In the genomic region with DNA sequence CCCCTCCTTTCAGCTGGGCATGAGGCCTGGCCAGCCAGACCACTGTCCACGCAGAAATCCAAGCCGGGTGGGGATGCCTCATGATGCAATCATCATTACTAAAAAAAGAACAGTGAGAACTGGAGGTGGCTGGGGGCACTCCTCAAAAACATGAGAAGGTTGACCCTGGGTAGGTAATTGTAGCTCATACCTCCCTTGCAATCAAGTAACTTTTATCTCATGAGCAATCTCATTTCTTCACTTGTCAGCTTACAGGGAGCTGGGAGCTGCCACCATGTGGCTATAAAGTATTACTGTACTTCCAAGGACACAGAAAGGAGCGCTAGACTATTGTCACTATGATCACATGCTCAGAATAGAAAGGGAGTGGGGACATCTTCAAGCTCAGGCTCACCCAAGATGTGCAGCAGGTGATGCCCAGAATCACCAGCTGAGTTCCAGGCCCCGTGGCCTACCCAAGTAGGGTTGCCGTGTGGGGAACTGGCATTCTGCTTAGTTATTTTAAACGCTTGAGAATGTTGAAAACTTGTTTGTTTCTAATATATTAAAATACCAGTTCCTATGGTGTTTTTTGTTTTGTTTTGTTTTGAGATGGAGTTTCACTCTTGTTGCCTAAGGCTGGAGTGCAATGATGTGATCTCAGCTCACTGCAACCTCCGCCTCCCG, we compare ENCODE assay signal across 8 cellular contexts. TPM values are rescaled to one million over a fixed set of nuclear protein-coding genes. Genes with fewer than 3 reads are reported as not detected.
A peak's percentile ranks its signal among the peaks of the same experiment; 100 is the strongest.
DNase-seq lines count a peak whose midpoint lies in the region; ATAC-seq, FAIRE-seq and TF ChIP-seq lines count a peak whose summit lies in the region.

No MANE protein-coding gene starts in this region.

- H3K9me3 ChIP-seq in adipocyte (ENCODE audit: control insufficient read depth, low read length) (no peaks in the 10 kb centered on the region), neural cell (ENCODE audit: low read length) (no peaks in the 10 kb centered on the region), sigmoid colon (no peaks in the 10 kb centered on the region)

- H4K20me1 ChIP-seq in neural cell (ENCODE audit: insufficient read depth), result no peaks in the 10 kb centered on the region

- no peaks in the 10 kb centered on the region for H3K27me3 ChIP-seq in adipocyte (replicated peaks; ENCODE audit: control insufficient read depth, insufficient read depth, low read length)
- no peaks in the 10 kb centered on the region for H3K27me3 ChIP-seq in neural cell (ENCODE audit: insufficient read depth, low read depth, low read length)
- H3K27me3 ChIP-seq in sigmoid colon, result no peaks in the 10 kb centered on the region

- H3K79me2 ChIP-seq in neural cell (replicated peaks; ENCODE audit: insufficient read depth, low read length), result no peaks in the 10 kb centered on the region

- TF ChIP-seq EP300 in neural cell (conservative IDR thresholded peaks at IDR 0.05; ENCODE audit: poor library complexity, severe bottlenecking), result no peak
- no peak for TF ChIP-seq EP300 in sigmoid colon (IDR thresholded peaks at IDR 0.05)

- intact Hi-C loops in sigmoid colon (cut with DNase I), result no loop called here

- DNase-seq in GM12865 (ENCODE audit: low read depth), result peak; percentile 16
- peak; percentile 21 for DNase-seq in NCI-H1436 (lab: John Stamatoyannopoulos, UW)
- DNase-seq in adipocyte (ENCODE audit: low read depth), result peak; percentile 21
- no peak for DNase-seq in T-helper 1 cell
- no peak for DNase-seq in GM12892 (ENCODE audit: insufficient read length)
- DNase-seq in sigmoid colon, result no peak

- 45 to 79% methylated on average over 8 of the region's 8 CpGs for WGBS in sigmoid colon, 2 donors

- ATAC-seq in GM18870 (IDR thresholded peaks at IDR 0.05; ENCODE audit: unreplicated experiment), result no peak

- H3K27ac ChIP-seq in neural cell (ENCODE audit: low read length) (no peak overlapping the region), sigmoid colon (no peak overlapping the region)

- no peak for TF ChIP-seq POLR2A in GM12892 (IDR thresholded peaks at IDR 0.05; ENCODE audit: low read depth, low read length)
- TF ChIP-seq POLR2A in sigmoid colon (IDR thresholded peaks at IDR 0.05), result no peak

- no peaks in the 10 kb centered on the region for H3F3A ChIP-seq in neural cell (ENCODE audit: insufficient read depth, low read length, poor library complexity, severe bottlenecking)

- H3K36me3 ChIP-seq in adipocyte (ENCODE audit: control insufficient read depth, insufficient read depth, low read length, severe bottlenecking) (no peaks in the 10 kb centered on the region), neural cell (ENCODE audit: insufficient read depth, low read length) (no peaks in the 10 kb centered on the region), sigmoid colon (peaks cover 0 to 9% (median 0%) of the 10 kb centered on the region in 4 donors)

- TF ChIP-seq RAD21 in neural cell (conservative IDR thresholded peaks at IDR 0.05), result peak; percentile 52

- H3K9ac ChIP-seq in adipocyte (ENCODE audit: low read length) (no peak overlapping the region), neural cell (ENCODE audit: low read length) (no peak overlapping the region)

- H3K9me2 ChIP-seq in neural cell (ENCODE audit: insufficient read depth, low read length), result no peaks in the 10 kb centered on the region

- H3K4me2 ChIP-seq in neural cell (ENCODE audit: low read length), result no peak overlapping the region

- no peak overlapping the region for H2AFZ ChIP-seq in neural cell (ENCODE audit: low read depth, low read length)

- FAIRE-seq in GM12892 (lab: Jason Lieb, UNC), result no peak

- no peak overlapping the region for H3K4me3 ChIP-seq in GM12865 (ENCODE audit: low read depth, low read length)
- no peak overlapping the region for H3K4me3 ChIP-seq in adipocyte (ENCODE audit: low read length)
- no peak overlapping the region for H3K4me3 ChIP-seq in neural cell (ENCODE audit: low read length)
- no peak overlapping the region for H3K4me3 ChIP-seq in sigmoid colon

- H3K4me1 ChIP-seq in adipocyte (ENCODE audit: control insufficient read depth, insufficient read depth, low read length), result no peaks in the 10 kb centered on the region
- no peaks in the 10 kb centered on the region for H3K4me1 ChIP-seq in sigmoid colon

- TF ChIP-seq CTCF in GM12865 (IDR thresholded peaks at IDR 0.05; ENCODE audit: insufficient read depth, low read depth, low read length, missing control alignments) (peak; percentile 1), neural cell (IDR thresholded peaks at IDR 0.05; ENCODE audit: poor library complexity, severe bottlenecking) (peak; percentile 65), sigmoid colon (IDR thresholded peaks at IDR 0.05) (no peak)

TF ChIP-seq in neural cell, 6 proteins besides CTCF, POLR2A, EP300 and RAD21:
- TF ChIP-seq TAF1 (IDR thresholded peaks at IDR 0.05; ENCODE audit: low read depth) (no peak), EZH2 (IDR thresholded peaks at IDR 0.05; ENCODE audit: borderline replicate concordance, insufficient read depth, low read length, poor library complexity, severe bottlenecking) (no peak), SMC3 (conservative IDR thresholded peaks at IDR 0.05; ENCODE audit: poor library complexity) (peak; percentile 67), POLR2AphosphoS5 (IDR thresholded peaks at IDR 0.05) (no peak), MXI1 (conservative IDR thresholded peaks at IDR 0.05; ENCODE audit: poor library complexity, severe bottlenecking) (no peak)
- TF ChIP-seq, protein P1, sequence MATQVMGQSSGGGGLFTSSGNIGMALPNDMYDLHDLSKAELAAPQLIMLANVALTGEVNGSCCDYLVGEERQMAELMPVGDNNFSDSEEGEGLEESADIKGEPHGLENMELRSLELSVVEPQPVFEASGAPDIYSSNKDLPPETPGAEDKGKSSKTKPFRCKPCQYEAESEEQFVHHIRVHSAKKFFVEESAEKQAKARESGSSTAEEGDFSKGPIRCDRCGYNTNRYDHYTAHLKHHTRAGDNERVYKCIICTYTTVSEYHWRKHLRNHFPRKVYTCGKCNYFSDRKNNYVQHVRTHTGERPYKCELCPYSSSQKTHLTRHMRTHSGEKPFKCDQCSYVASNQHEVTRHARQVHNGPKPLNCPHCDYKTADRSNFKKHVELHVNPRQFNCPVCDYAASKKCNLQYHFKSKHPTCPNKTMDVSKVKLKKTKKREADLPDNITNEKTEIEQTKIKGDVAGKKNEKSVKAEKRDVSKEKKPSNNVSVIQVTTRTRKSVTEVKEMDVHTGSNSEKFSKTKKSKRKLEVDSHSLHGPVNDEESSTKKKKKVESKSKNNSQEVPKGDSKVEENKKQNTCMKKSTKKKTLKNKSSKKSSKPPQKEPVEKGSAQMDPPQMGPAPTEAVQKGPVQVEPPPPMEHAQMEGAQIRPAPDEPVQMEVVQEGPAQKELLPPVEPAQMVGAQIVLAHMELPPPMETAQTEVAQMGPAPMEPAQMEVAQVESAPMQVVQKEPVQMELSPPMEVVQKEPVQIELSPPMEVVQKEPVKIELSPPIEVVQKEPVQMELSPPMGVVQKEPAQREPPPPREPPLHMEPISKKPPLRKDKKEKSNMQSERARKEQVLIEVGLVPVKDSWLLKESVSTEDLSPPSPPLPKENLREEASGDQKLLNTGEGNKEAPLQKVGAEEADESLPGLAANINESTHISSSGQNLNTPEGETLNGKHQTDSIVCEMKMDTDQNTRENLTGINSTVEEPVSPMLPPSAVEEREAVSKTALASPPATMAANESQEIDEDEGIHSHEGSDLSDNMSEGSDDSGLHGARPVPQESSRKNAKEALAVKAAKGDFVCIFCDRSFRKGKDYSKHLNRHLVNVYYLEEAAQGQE (IDR thresholded peaks at IDR 0.05; ENCODE audit: borderline replicate concordance), result no peak

RNA-seq across cellular contexts. Expression of gene CDH26, which starts 3.0 kb away (rescaled TPM):
- 0.43 and 3.3 TPM in 2 replicates for polyA plus RNA-seq in neural cell
- polyA minus RNA-seq in neural cell, result 0.24 and 0.46 TPM in 2 replicates
- polyA plus RNA-seq in GM12892 (2012; ENCODE audit: missing spikeins), result 0.28 TPM
- 1 to 10 TPM in 3 of 4 donors, under 1 TPM in 1; 0.95 to 5.5 (median 1.8) TPM for total RNA-seq in sigmoid colon
- under 1 TPM in 1 of 3 donors, not detected in 2; 0.74 TPM for polyA plus RNA-seq in sigmoid colon

RNA-seq across cellular contexts. Expression of gene FAM217B, which starts 15.1 kb away (rescaled TPM):
- polyA plus RNA-seq in neural cell (14.9 and 15.1 TPM in 2 replicates), sigmoid colon (1 to 10 TPM; 1.8 to 3.9 (median 3.8) TPM)
- 30.4 and 37.2 TPM in 2 replicates for polyA minus RNA-seq in neural cell
- 6.0 TPM for polyA plus RNA-seq in GM12892 (2012; ENCODE audit: missing spikeins)
- 10 to 100 TPM in 3 of 4 donors, 1 to 10 TPM in 1; 8.3 to 19.7 (median 11.1) TPM for total RNA-seq in sigmoid colon

RNA-seq across cellular contexts. Expression of gene PPP1R3D, which starts 15.2 kb away (rescaled TPM):
- polyA plus RNA-seq in neural cell, result 1.3 and 1.6 TPM in 2 replicates
- polyA minus RNA-seq in neural cell, result 3.2 and 4.1 TPM in 2 replicates
- 2.0 TPM for polyA plus RNA-seq in GM12892 (2012; ENCODE audit: missing spikeins)
- total RNA-seq in sigmoid colon, result 1 to 10 TPM; 5.3 to 9.5 (median 8.5) TPM
- polyA plus RNA-seq in sigmoid colon, result 1 to 10 TPM; 2.4 to 3.4 (median 2.8) TPM

RNA-seq across cellular contexts. Expression of gene SYCP2, which starts 21.8 kb away (rescaled TPM):
- polyA plus RNA-seq in neural cell, result 1.4 and 2.3 TPM in 2 replicates
- 0.49 and 1.0 TPM in 2 replicates for polyA minus RNA-seq in neural cell
- polyA plus RNA-seq in GM12892 (2012; ENCODE audit: missing spikeins), result not detected
- total RNA-seq in sigmoid colon, result 1 to 10 TPM in 3 of 4 donors, under 1 TPM in 1; 0.81 to 7.8 (median 2.2) TPM
- 1 to 10 TPM in 1 of 3 donors, under 1 TPM in 2; 0.50 to 1.6 (median 0.60) TPM for polyA plus RNA-seq in sigmoid colon

Comparison
In these comparisons a context has a peak if more than half of its experiments do, and no peak if none do; other contexts are left out.
1. DNase-seq: peak in GM12865 (single experiment), NCI-H1436 (single experiment) and adipocyte (single experiment); none in T-helper 1 cell (0 of 5), GM12892 (single experiment) and sigmoid colon (single experiment).
2. CTCF ChIP-seq: peak in GM12865 (single experiment) and neural cell (single experiment); none in sigmoid colon (0 of 4).